ENCODE assay signal across 2 cellular contexts in the genomic region with DNA sequence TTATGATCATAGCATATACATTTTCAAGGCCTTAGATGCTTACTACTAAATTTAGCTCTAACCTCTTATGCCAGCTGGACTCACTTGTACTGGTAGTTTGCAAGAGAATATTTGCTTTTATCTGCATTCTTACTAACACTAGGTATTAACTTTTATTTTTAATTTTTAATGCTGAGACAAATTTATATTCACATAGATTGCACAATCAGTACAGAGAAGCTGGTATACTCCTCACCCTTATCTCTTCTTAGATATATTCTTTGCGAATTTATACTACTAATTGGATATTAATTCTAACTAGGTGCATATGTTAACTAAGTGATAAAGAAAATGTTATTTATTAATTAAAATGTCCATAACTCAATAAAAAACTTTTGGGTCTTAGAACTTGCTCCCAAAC.
A peak's percentile ranks its signal among the peaks of the same experiment; 100 is the strongest.
TF ChIP-seq lines count a peak whose summit lies in the region.

No MANE protein-coding gene starts in this region.

TF ChIP-seq in HepG2, 621 proteins besides CTCF, POLR2A, EP300 and RAD21 (continued from another document):
- TF ChIP-seq FOXK2 (IDR thresholded peaks at IDR 0.05) (no peak), ZNF33A (CRISPR knock-in tag; IDR thresholded peaks at IDR 0.05; ENCODE audit: borderline replicate concordance) (no peak), CEBPB (IDR thresholded peaks at IDR 0.05; ENCODE audit: borderline replicate concordance, low read depth, low read length) (peak; percentile 5; the same call in 1 of the 2 replicates)

TF ChIP-seq in IMR-90, 13 proteins besides CTCF, POLR2A, EP300 and RAD21:
- TF ChIP-seq CEBPB (IDR thresholded peaks at IDR 0.05; ENCODE audit: low read depth, low read length) (peak; percentile 52), SMC3 (IDR thresholded peaks at IDR 0.05; ENCODE audit: low read depth, low read length) (no peak)
